27 cellular contexts compared by ENCODE assay signal in genomic region chr3:188126271-188126670, GRCh38. TPM values are rescaled to one million over a fixed set of nuclear protein-coding genes. Genes with fewer than 3 reads are reported as not detected.
DNase-seq lines count a peak whose midpoint lies in the region; TF ChIP-seq lines count a peak whose summit lies in the region.
"Had no signal": no experiment of that assay in that cellular context is flagged by ENCODE, and none has a peak within 500 bp of the region (broad histone marks: within the 10 kb centered on the region; RNA-seq: fewer than 3 reads in every experiment).

No MANE protein-coding gene starts in this region.

- H3K9me3 ChIP-seq in neutrophil (no peaks in the 10 kb centered on the region), thyroid gland (no peaks in the 10 kb centered on the region)
- H3K9me3 ChIP-seq: right lobe of liver, vagina had no signal

- H3K4me1 ChIP-seq in neutrophil (ENCODE audit: control insufficient read depth in 1 of 2, insufficient read depth in 1 of 2, low read depth in 1 of 2, low read length in 1 of 2) (peaks cover 45% of the 10 kb centered on the region in 2 experiments), thyroid gland (peaks cover 1 to 2% of the 10 kb centered on the region in 2 donors)
- H3K4me1 ChIP-seq: vagina had no signal

- CTCF ChIA-PET in AG04449 (lab: Yijun Ruan, JAX): interaction anchor here (1.3 to 1.6 kb wide), 2 partner anchors 13 to 26 kb away, joined by 3 to 4 read pairs; no protein-coding TSS in a partner anchor

- H3K27me3 ChIP-seq in neutrophil: no peaks in the 10 kb centered on the region
- no peaks in the 10 kb centered on the region for H3K27me3 ChIP-seq in thyroid gland
- H3K27me3 ChIP-seq: right lobe of liver, vagina had no signal

- H3K4me3 ChIP-seq in AG04449 (ENCODE audit: low read depth, low read length) (no peak overlapping the region), neutrophil (ENCODE audit: low read depth in 1 of 2, low read length in 1 of 2) (no peak overlapping the region), thyroid gland (replicated peaks in 1 of 3) (no peak overlapping the region)
- H3K4me3 ChIP-seq: right lobe of liver, vagina had no signal

- H3K27ac ChIP-seq in neutrophil: peak overlapping the region; percentile 97
- H3K27ac ChIP-seq in thyroid gland: no peak overlapping the region
- H3K27ac ChIP-seq: epithelial cell of prostate, right lobe of liver, vagina had no signal

- intact Hi-C loops in thyroid gland (cut with DNase I): no loop called here
- intact Hi-C loops in posterior vena cava (cut with DNase I): no loop called here

- TF ChIP-seq POLR2A in thyroid gland (IDR thresholded peaks at IDR 0.05): no peak

- 95 to 98% methylated on average over 2 of the region's 2 CpGs for WGBS in thyroid gland, 2 donors

- DNase-seq in AG04449 (ENCODE audit: low read depth, low spot score): peak; percentile 52
- peak; percentile 40 for DNase-seq in GM03348 (ENCODE audit: low spot score)
- peak; percentile 71 for DNase-seq in astrocyte of the hippocampus (ENCODE audit: low read depth, low spot score)
- DNase-seq in thyroid gland: no peak
- DNase-seq in activated naive CD4-positive, alpha-beta T cell treated with Interleukin-2 at 50 U/mL for 16 hours: no peak
- no peak for DNase-seq in HuH-7.5 (ENCODE audit: low spot score)
- no peak for DNase-seq in posterior vena cava (ENCODE audit: low spot score)
- DNase-seq: activated CD4-positive, alpha-beta T cell treated with anti-CD3 and anti-CD28 coated beads for 48 hours; activated naive CD4-positive, alpha-beta T cell treated with anti-CD3 and anti-CD28 coated beads, Interleukin-2, amount 50 U/mL, for 16 hours; activated T-cell treated with anti-CD3 and anti-CD28 coated beads, Interleukin-2, amount 50 U/mL, for 72 hours; CD4-positive, CD25-positive, alpha-beta regulatory T cell; cerebellar nuclear complex; DMS153; GDM1; kidney glomerular epithelial cell; mesenchymal stem cell; NCI-H1048; NCI-H187 treated with DMSO at 0.1 percent for 48 hours; NCI-H69; right lobe of liver; SHP77 treated with DMSO at 0.1 percent for 48 hours; stimulated activated CD4-positive, alpha-beta T cell treated with anti-CD3 and anti-CD28 coated beads, Interleukin-15, amount 100 ng/mL, for 24 hours; stimulated activated CD8-positive, alpha-beta memory T cell treated with anti-CD3 and anti-CD28 coated beads, Interleukin-4, amount 100 ng/mL, for 48 hours; T-helper 1 cell had no signal

- H3K36me3 ChIP-seq in neutrophil (no peaks in the 10 kb centered on the region), thyroid gland (no peaks in the 10 kb centered on the region)
- H3K36me3 ChIP-seq: right lobe of liver, vagina had no signal

- POLR2A ChIA-PET in AG04449 (lab: Yijun Ruan, JAX): no interaction called here

- no peak for TF ChIP-seq CTCF in AG04449 (IDR thresholded peaks at IDR 0.05; ENCODE audit: insufficient read depth, low read length, missing control alignments)
- no peak for TF ChIP-seq CTCF in neutrophil (IDR thresholded peaks at IDR 0.05)
- no peak for TF ChIP-seq CTCF in thyroid gland (IDR thresholded peaks at IDR 0.05)

RNA-seq across cellular contexts. Expression of gene LPP, which starts 27.7 kb away (rescaled TPM):
- total RNA-seq in thyroid gland: 100 to 1,000 TPM in 1 of 4 donors, 10 to 100 TPM in 3; 79.0 to 141 (median 82.8) TPM
- 1,000 to 10,000 TPM; 1,601 to 1,705 TPM for total RNA-seq in posterior vena cava

Comparison
In these comparisons a context has a peak if more than half of its experiments do, and no peak if none do; other contexts are left out.
1. DNase-seq: peak in AG04449 (single experiment), GM03348 (single experiment) and astrocyte of the hippocampus (single experiment); none in thyroid gland (0 of 2), activated naive CD4-positive, alpha-beta T cell treated with Interleukin-2 at 50 U/mL for 16 hours (single experiment), HuH-7.5 (single experiment) and posterior vena cava (single experiment).
2. RNA of gene LPP, which starts 27.7 kb away (total RNA-seq): 1,601 to 1,705 TPM in posterior vena cava; 79.0 to 141 TPM in thyroid gland; every median in the first group is over 10 times any median in the second.